Comparison of ENCODE assay signal across 17 cellular contexts in the genomic region with DNA sequence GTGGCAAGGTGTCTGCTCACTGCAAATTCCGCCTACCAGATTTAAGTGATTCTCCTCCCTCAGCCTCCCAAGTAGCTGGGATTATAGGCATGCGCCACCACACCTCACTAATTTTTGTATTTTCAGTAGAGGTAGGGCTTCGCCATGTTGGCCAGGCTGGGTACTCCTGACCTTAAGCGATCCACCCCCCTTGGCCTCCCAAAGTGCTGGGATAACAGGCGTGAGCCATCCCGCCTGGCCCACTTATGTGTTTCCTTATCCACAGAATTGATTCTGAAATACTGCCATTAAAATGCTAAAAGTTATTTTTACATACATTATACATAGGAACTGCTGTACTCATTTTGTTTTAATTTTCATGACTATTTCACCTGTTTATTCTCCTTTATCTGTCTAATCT.
"Had no signal": no experiment of that assay in that cellular context is flagged by ENCODE, and none has a peak within 500 bp of the region (broad histone marks: within the 10 kb centered on the region; RNA-seq: fewer than 3 reads in every experiment).

No MANE protein-coding gene starts in this region.

- ATAC-seq: Panc1 had no signal

- DNase-seq: Kasumi-1, MG63, NCI-H1048, NCI-H1694, NCI-H187, NCI-H2029 treated with DMSO at 0.1 percent for 48 hours, NCI-H2107, NCI-H2171, NCI-H226, NCI-H446 treated with DMSO at 0.1 percent for 48 hours, NCI-H526, PC-9, Right ventricle myocardium superior, SK-N-SH, SW 1271, T-helper 1 cell had no signal
